In the genomic region with DNA sequence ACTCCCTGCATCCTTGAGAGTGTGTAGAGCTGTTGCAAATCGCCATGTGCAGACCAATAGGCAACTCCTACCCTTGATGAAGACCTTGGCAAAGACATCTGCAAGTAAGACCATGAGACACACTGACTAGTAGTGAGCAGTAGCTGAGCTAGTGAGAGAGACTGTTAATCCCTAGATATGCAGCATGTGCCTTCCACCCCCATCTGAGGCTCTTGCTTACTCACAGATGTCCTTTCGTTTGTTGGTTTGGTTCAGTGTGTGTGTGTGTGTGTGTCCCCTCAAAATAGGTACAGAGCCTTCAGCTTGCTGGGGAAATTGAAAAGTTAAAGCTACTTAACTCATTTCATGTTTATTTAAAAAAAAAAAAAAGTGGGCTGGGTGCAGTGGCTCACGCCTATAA, we compare ENCODE assay signal across 39 cellular contexts. TPM values are rescaled to one million over a fixed set of nuclear protein-coding genes. Genes with fewer than 3 reads are reported as not detected.
"Had no signal": no experiment of that assay in that cellular context is flagged by ENCODE, and none has a peak within 500 bp of the region (broad histone marks: within the 10 kb centered on the region; RNA-seq: fewer than 3 reads in every experiment).

No MANE protein-coding gene starts in this region.

- H3K36me3 ChIP-seq: ascending aorta, cardiac muscle cell had no signal

- ATAC-seq: activated CD8-positive, alpha-beta T cell treated with anti-CD3 and anti-CD28 coated beads for 36 hours; activated naive CD8-positive, alpha-beta T cell treated with anti-CD3 and anti-CD28 coated beads, Interleukin-2, amount 50 U/mL, for 24 hours; activated T-cell treated with anti-CD3 and anti-CD28 coated beads, Interleukin-2, amount 50 U/mL, for 4 hours; activated T-cell treated with anti-CD3 and anti-CD28 coated beads, Interleukin-2, amount 50 U/mL, for 72 hours; activated T-helper 17 cell treated with anti-CD3 and anti-CD28 coated beads, Interleukin-2, amount 50 U/mL, for 72 hours had no signal

- H3K4me3 ChIP-seq: ascending aorta, cardiac muscle cell had no signal

- H3K9me3 Mint-ChIP-seq: activated CD4-positive, alpha-beta T cell treated with anti-CD3 and anti-CD28 coated beads, Interleukin-2, amount 10 ng/mL, durations not matched to agents 24 days and 14 days; activated CD8-positive, alpha-beta T cell treated with anti-CD3 and anti-CD28 coated beads for 36 hours; activated naive CD8-positive, alpha-beta T cell treated with anti-CD3 and anti-CD28 coated beads, Interleukin-2, amount 10 ng/mL, durations not matched to agents 7 days and 5 days; activated T-helper 1 cell treated with anti-CD3 and anti-CD28 coated beads, Interleukin-12 subunit alpha, Interleukin-12 subunit beta, Interleukin-2, Interleukin-4 antibody, amounts not matched to agents 30 ng/mL and 10 ng/mL and 1 ng/mL, durations not matched to agents 14 hours and 24 hours and 36 hours; T-helper 1 cell treated with Interleukin-12 subunit alpha and Interleukin-12 subunit beta and Interleukin-4 antibody, amounts not matched to agents 30 μg/mL and 1 μg/mL, for 36 hours; T-helper 2 cell treated with Interferon-gamma antibody and Interleukin-4, amounts not matched to agents 5 μg/mL and 100 μg/mL, for 36 hours had no signal

- H3K27ac Mint-ChIP-seq: activated B cell treated with CpG ODN at 0.5 μM for 24 hours; activated CD4-positive, alpha-beta memory T cell treated with anti-CD3 and anti-CD28 coated beads for 36 hours; activated CD4-positive, alpha-beta T cell treated with anti-CD3 and anti-CD28 coated beads, Interleukin-2, amount 10 ng/mL, durations not matched to agents 24 days and 14 days; activated CD8-positive, alpha-beta T cell treated with anti-CD3 and anti-CD28 coated beads for 36 hours; activated naive CD4-positive, alpha-beta T cell treated with anti-CD3 and anti-CD28 coated beads for 36 hours; activated naive CD8-positive, alpha-beta T cell; activated naive CD8-positive, alpha-beta T cell treated with anti-CD3 and anti-CD28 coated beads, Interleukin-2, amount 10 ng/mL, durations not matched to agents 7 days and 5 days; activated naive CD8-positive, alpha-beta T cell treated with anti-CD3 and anti-CD28 coated beads, Interleukin-2, amount 50 U/mL, for 24 hours; activated T-cell treated with anti-CD3 and anti-CD28 coated beads, Interleukin-2, amount 50 U/mL, for 72 hours; activated T-helper 1 cell treated with anti-CD3 and anti-CD28 coated beads, Interleukin-12 subunit alpha, Interleukin-12 subunit beta, Interleukin-2, Interleukin-4 antibody, amounts not matched to agents 30 ng/mL and 10 ng/mL and 1 ng/mL, durations not matched to agents 14 hours and 24 hours and 36 hours; activated T-helper 17 cell treated with anti-CD3 and anti-CD28 coated beads, Interleukin-2, amount 50 U/mL, for 72 hours; brain; T-helper 1 cell treated with Interleukin-12 subunit alpha and Interleukin-12 subunit beta and Interleukin-4 antibody, amounts not matched to agents 30 μg/mL and 1 μg/mL, for 36 hours; T-helper 2 cell treated with Interferon-gamma antibody and Interleukin-4, amounts not matched to agents 5 μg/mL and 100 μg/mL, for 36 hours had no signal

- H3K4me1 ChIP-seq: ascending aorta had no signal

- H3K27ac ChIP-seq: ascending aorta, cardiac muscle cell, VCaP had no signal

- H3K36me3 Mint-ChIP-seq: activated CD4-positive, alpha-beta memory T cell treated with anti-CD3 and anti-CD28 coated beads for 36 hours; activated naive CD8-positive, alpha-beta T cell; activated naive CD8-positive, alpha-beta T cell treated with anti-CD3 and anti-CD28 coated beads, Interleukin-2, amount 10 ng/mL, durations not matched to agents 7 days and 5 days; brain had no signal

- H3K9me3 ChIP-seq: ascending aorta had no signal

- H3K27me3 ChIP-seq: ascending aorta, cardiac muscle cell had no signal

- DNase-seq: activated B cell treated with CpG ODN at 0.5 μM for 24 hours; activated CD4-positive, alpha-beta memory T cell treated with anti-CD3 and anti-CD28 coated beads for 36 hours; activated CD4-positive, alpha-beta T cell treated with anti-CD3 and anti-CD28 coated beads for 4 hours; activated CD4-positive, alpha-beta T cell treated with anti-CD3 and anti-CD28 coated beads, Interleukin-2, amount 10 ng/mL, durations not matched to agents 24 days and 14 days; activated CD4-positive, alpha-beta T cell treated with anti-CD3 and anti-CD28 coated beads, Interleukin-2, amount 50 U/mL, for 1 hour; activated CD4-positive, alpha-beta T cell treated with anti-CD3 and anti-CD28 coated beads, Interleukin-2, amount 50 U/mL, for 4 hours; activated CD4-positive, CD25-positive, alpha-beta regulatory T cell treated with anti-CD3 and anti-CD28 coated beads, Interleukin-2, amount 50 U/mL, for 72 hours; activated CD8-positive, alpha-beta memory T cell treated with anti-CD3 and anti-CD28 coated beads, Interleukin-2, amount 50 U/mL, for 4 hours; activated CD8-positive, alpha-beta T cell treated with anti-CD3 and anti-CD28 coated beads for 36 hours; activated effector memory CD4-positive, alpha-beta T cell treated with anti-CD3 and anti-CD28 coated beads, Interleukin-2, amount 50 U/mL, for 16 hours; activated gamma-delta T cell treated with Interleukin-2 at 50 U/mL for 16 hours; activated naive CD4-positive, alpha-beta T cell; activated naive CD4-positive, alpha-beta T cell treated with anti-CD3 and anti-CD28 coated beads for 36 hours; activated naive CD4-positive, alpha-beta T cell treated with anti-CD3 and anti-CD28 coated beads, Interleukin-2, amount 50 U/mL, for 16 hours; activated naive CD8-positive, alpha-beta T cell treated with anti-CD3 and anti-CD28 coated beads, Interleukin-2, amount 10 ng/mL, durations not matched to agents 7 days and 5 days; activated naive CD8-positive, alpha-beta T cell treated with anti-CD3 and anti-CD28 coated beads, Interleukin-2, amount 50 U/mL, for 24 hours; activated T-cell treated with anti-CD3 and anti-CD28 coated beads for 4 hours; activated T-cell treated with anti-CD3 and anti-CD28 coated beads, Interleukin-2, amount 50 U/mL, for 1 hour; activated T-cell treated with anti-CD3 and anti-CD28 coated beads, Interleukin-2, amount 50 U/mL, for 4 hours; activated T-cell treated with anti-CD3 and anti-CD28 coated beads, Interleukin-2, amount 50 U/mL, for 72 hours; amygdala; anterior cingulate cortex; caudate nucleus; cerebellar nuclear complex; T-helper 2 cell; T-helper 9 cell had no signal

RNA-seq across cellular contexts. Expression of gene MYF5, which starts 37.5 kb away (rescaled TPM):
- total RNA-seq: activated B cell treated with CpG ODN at 0.5 μM for 24 hours; activated CD4-positive, alpha-beta memory T cell treated with anti-CD3 and anti-CD28 coated beads for 36 hours; activated CD4-positive, alpha-beta T cell treated with anti-CD3 and anti-CD28 coated beads, Interleukin-2, amount 10 ng/mL, durations not matched to agents 24 days and 14 days; activated CD8-positive, alpha-beta memory T cell treated with anti-CD3 and anti-CD28 coated beads for 36 hours; activated CD8-positive, alpha-beta T cell treated with anti-CD3 and anti-CD28 coated beads for 36 hours; activated naive CD4-positive, alpha-beta T cell treated with anti-CD3 and anti-CD28 coated beads for 36 hours; activated naive CD8-positive, alpha-beta T cell treated with anti-CD3 and anti-CD28 coated beads, Interleukin-2, amount 10 ng/mL, durations not matched to agents 7 days and 5 days; activated T-cell treated with anti-CD3 and anti-CD28 coated beads, Interleukin-2, amount 50 U/mL, for 4 hours; activated T-cell treated with anti-CD3 and anti-CD28 coated beads, Interleukin-2, amount 50 U/mL, for 72 hours; activated T-helper 1 cell treated with anti-CD3 and anti-CD28 coated beads, Interleukin-12 subunit alpha, Interleukin-12 subunit beta, Interleukin-2, Interleukin-4 antibody, amounts not matched to agents 30 ng/mL and 10 ng/mL and 1 ng/mL, durations not matched to agents 14 hours and 24 hours and 36 hours; activated T-helper 17 cell treated with anti-CD3 and anti-CD28 coated beads, Interleukin-2, amount 50 U/mL, for 72 hours; ascending aorta; bronchial epithelial cell; cardiac muscle cell; chondrocyte had no signal
- polyA plus RNA-seq: adipose tissue, cardiac muscle cell had no signal

RNA-seq across cellular contexts. Expression of gene MYF6, which starts 46.8 kb away (rescaled TPM):
- total RNA-seq: activated B cell treated with CpG ODN at 0.5 μM for 24 hours; activated CD4-positive, alpha-beta memory T cell treated with anti-CD3 and anti-CD28 coated beads for 36 hours; activated CD4-positive, alpha-beta T cell treated with anti-CD3 and anti-CD28 coated beads, Interleukin-2, amount 10 ng/mL, durations not matched to agents 24 days and 14 days; activated CD8-positive, alpha-beta memory T cell treated with anti-CD3 and anti-CD28 coated beads for 36 hours; activated CD8-positive, alpha-beta T cell treated with anti-CD3 and anti-CD28 coated beads for 36 hours; activated naive CD4-positive, alpha-beta T cell treated with anti-CD3 and anti-CD28 coated beads for 36 hours; activated naive CD8-positive, alpha-beta T cell treated with anti-CD3 and anti-CD28 coated beads, Interleukin-2, amount 10 ng/mL, durations not matched to agents 7 days and 5 days; activated T-cell treated with anti-CD3 and anti-CD28 coated beads, Interleukin-2, amount 50 U/mL, for 4 hours; activated T-cell treated with anti-CD3 and anti-CD28 coated beads, Interleukin-2, amount 50 U/mL, for 72 hours; activated T-helper 1 cell treated with anti-CD3 and anti-CD28 coated beads, Interleukin-12 subunit alpha, Interleukin-12 subunit beta, Interleukin-2, Interleukin-4 antibody, amounts not matched to agents 30 ng/mL and 10 ng/mL and 1 ng/mL, durations not matched to agents 14 hours and 24 hours and 36 hours; activated T-helper 17 cell treated with anti-CD3 and anti-CD28 coated beads, Interleukin-2, amount 50 U/mL, for 72 hours; ascending aorta; bronchial epithelial cell; cardiac muscle cell; chondrocyte had no signal
- polyA plus RNA-seq: cardiac muscle cell had no signal
